18 cellular contexts compared by ENCODE assay signal in genomic region chr4:126269106-126269505, GRCh38.
DNase-seq lines count a peak whose midpoint lies in the region; ATAC-seq, FAIRE-seq and TF ChIP-seq lines count a peak whose summit lies in the region.
"Had no signal": no experiment of that assay in that cellular context is flagged by ENCODE, and none has a peak within 500 bp of the region (broad histone marks: within the 10 kb centered on the region; RNA-seq: fewer than 3 reads in every experiment).

No MANE protein-coding gene starts in this region.

- no peak overlapping the region for H3K4ac ChIP-seq in mesenchymal stem cell (ENCODE audit: low read depth in 1 of 2, low read length in 2 of 2)

- H4K91ac ChIP-seq in mesenchymal stem cell (ENCODE audit: low read length): no peak overlapping the region

- no peaks in the 10 kb centered on the region for H3K79me1 ChIP-seq in mesenchymal stem cell (replicated peaks; ENCODE audit: low read length, poor library complexity, severe bottlenecking)

- H2BK12ac ChIP-seq in mesenchymal stem cell (ENCODE audit: low read length in 2 of 2): no peak overlapping the region

- no peak overlapping the region for H3K23ac ChIP-seq in mesenchymal stem cell (ENCODE audit: low read length in 2 of 2)

- H3K4me1 ChIP-seq in astrocyte (ENCODE audit: insufficient read depth, low read length) (no peaks in the 10 kb centered on the region), gastroesophageal sphincter (no peaks in the 10 kb centered on the region), mesenchymal stem cell (ENCODE audit: control insufficient read depth, insufficient read depth, low read depth, low read length) (no peaks in the 10 kb centered on the region)
- H3K4me1 ChIP-seq: Peyer's patch had no signal

- no peaks in the 10 kb centered on the region for H3K79me2 ChIP-seq in astrocyte (ENCODE audit: insufficient read depth, low read length)

- H3K27ac ChIP-seq in astrocyte (ENCODE audit: low read depth, low read length) (no peak overlapping the region), gastroesophageal sphincter (no peak overlapping the region), mesenchymal stem cell (ENCODE audit: low read length, poor library complexity, severe bottlenecking) (no peak overlapping the region)
- H3K27ac ChIP-seq: Peyer's patch had no signal

- H2BK15ac ChIP-seq in mesenchymal stem cell (ENCODE audit: low read depth, poor library complexity, severe bottlenecking): no peak overlapping the region

- peak; percentile 51 for ATAC-seq in gastroesophageal sphincter
- ATAC-seq: K562 had no signal

- DNase-seq in AG10803 (ENCODE audit: low read depth) (peak; percentile 50), astrocyte (ENCODE audit: low read depth) (peak; percentile 45), mesenchymal stem cell (no peak), head of caudate nucleus (no peak), HK-2 (ENCODE audit: unreplicated experiment) (no peak), GOT3 (lab: John Stamatoyannopoulos, UW) (no peak)
- no peak for DNase-seq in activated T-cell treated with anti-CD3 and anti-CD28 coated beads, Interleukin-2, amount 50 U/mL, for 24 hours
- DNase-seq: COR-L47, HCEC 1CT, NCI-H1092 treated with DMSO at 0.1 percent for 48 hours, NCI-H1694 treated with DMSO at 0.1 percent for 48 hours, NCI-H446, NCI-H748 treated with DMSO at 0.1 percent for 48 hours, Peyer's patch, SIG-M5 had no signal

- H3K4me1 Mint-ChIP-seq in astrocyte (ENCODE audit: low read depth, unreplicated experiment): peaks cover 14% of the 10 kb centered on the region
- no peaks in the 10 kb centered on the region for H3K4me1 Mint-ChIP-seq in activated T-cell treated with anti-CD3 and anti-CD28 coated beads, Interleukin-2, amount 50 U/mL, for 24 hours (ENCODE audit: low read depth)
- H3K4me1 Mint-ChIP-seq: CD14-positive monocyte had no signal

- no peak for TF ChIP-seq EP300 in gastroesophageal sphincter (IDR thresholded peaks at IDR 0.05)

- no peak overlapping the region for H3K18ac ChIP-seq in mesenchymal stem cell (ENCODE audit: low read depth in 1 of 2, low read length in 2 of 2)

- H3K4me3 Mint-ChIP-seq in astrocyte (ENCODE audit: unreplicated experiment): no peak overlapping the region
- H3K4me3 Mint-ChIP-seq in activated T-cell treated with anti-CD3 and anti-CD28 coated beads, Interleukin-2, amount 50 U/mL, for 24 hours: no peak overlapping the region
- H3K4me3 Mint-ChIP-seq: CD14-positive monocyte had no signal

- H2AK5ac ChIP-seq in mesenchymal stem cell (ENCODE audit: low read length, severe bottlenecking): no peak overlapping the region

- H3K9ac ChIP-seq in astrocyte (ENCODE audit: low read length): no peak overlapping the region
- peak overlapping the region; percentile 16 for H3K9ac ChIP-seq in mesenchymal stem cell (ENCODE audit: low read length)

- H3K36me3 Mint-ChIP-seq in astrocyte (ENCODE audit: low read depth, unreplicated experiment): no peaks in the 10 kb centered on the region
- H3K36me3 Mint-ChIP-seq in activated T-cell treated with anti-CD3 and anti-CD28 coated beads, Interleukin-2, amount 50 U/mL, for 24 hours (ENCODE audit: low read depth): no peaks in the 10 kb centered on the region
- H3K36me3 Mint-ChIP-seq: CD14-positive monocyte had no signal

- no peak overlapping the region for H2BK120ac ChIP-seq in mesenchymal stem cell (ENCODE audit: low read depth, low read length)

- H4K8ac ChIP-seq in mesenchymal stem cell (ENCODE audit: low read length): no peak overlapping the region

- H3K27ac Mint-ChIP-seq in astrocyte (ENCODE audit: unreplicated experiment): no peak overlapping the region
- H3K27ac Mint-ChIP-seq in activated T-cell treated with anti-CD3 and anti-CD28 coated beads, Interleukin-2, amount 50 U/mL, for 24 hours: no peak overlapping the region
- H3K27ac Mint-ChIP-seq: CD14-positive monocyte had no signal

- no peak for TF ChIP-seq POLR2A in gastroesophageal sphincter (IDR thresholded peaks at IDR 0.05)

- no peak overlapping the region for H3K14ac ChIP-seq in mesenchymal stem cell (ENCODE audit: low read length in 2 of 2)

- intact Hi-C loops in head of caudate nucleus (cut with DNase I): no loop called here

- no peaks in the 10 kb centered on the region for H3K9me3 Mint-ChIP-seq in astrocyte (ENCODE audit: unreplicated experiment)
- H3K9me3 Mint-ChIP-seq in activated T-cell treated with anti-CD3 and anti-CD28 coated beads, Interleukin-2, amount 50 U/mL, for 24 hours: peaks cover 7% of the 10 kb centered on the region

- TF ChIP-seq CTCF in AG10803 (conservative IDR thresholded peaks at IDR 0.05; ENCODE audit: low read length) (no peak), astrocyte (IDR thresholded peaks at IDR 0.05; ENCODE audit: insufficient read depth, low read depth, low read length) (no peak), gastroesophageal sphincter (IDR thresholded peaks at IDR 0.05) (no peak)

- H3K36me3 ChIP-seq in astrocyte (ENCODE audit: insufficient read depth, low read length) (no peaks in the 10 kb centered on the region), gastroesophageal sphincter (no peaks in the 10 kb centered on the region), mesenchymal stem cell (ENCODE audit: control insufficient read depth in 1 of 2, insufficient read depth in 2 of 2, low read depth in 1 of 2, low read length in 2 of 2) (no peaks in the 10 kb centered on the region)
- H3K36me3 ChIP-seq: Peyer's patch had no signal

- H3K4me3 ChIP-seq in AG10803 (ENCODE audit: low read length): no peak overlapping the region
- no peak overlapping the region for H3K4me3 ChIP-seq in astrocyte (ENCODE audit: insufficient read depth, low read depth, low read length)
- no peak overlapping the region for H3K4me3 ChIP-seq in gastroesophageal sphincter
- no peak overlapping the region for H3K4me3 ChIP-seq in mesenchymal stem cell (ENCODE audit: insufficient read depth in 1 of 2, low read depth in 1 of 2, low read length in 2 of 2)
- H3K4me3 ChIP-seq: K562, Peyer's patch had no signal

- H3K4me2 ChIP-seq in astrocyte (ENCODE audit: low read length): no peak overlapping the region
- H3K4me2 ChIP-seq in mesenchymal stem cell (ENCODE audit: low read length, poor library complexity, severe bottlenecking): no peak overlapping the region

- H2AFZ ChIP-seq in astrocyte (ENCODE audit: low read depth, low read length) (no peak overlapping the region), mesenchymal stem cell (ENCODE audit: low read depth, low read length) (no peak overlapping the region)

- no peaks in the 10 kb centered on the region for H4K20me1 ChIP-seq in astrocyte (ENCODE audit: insufficient read depth, low read length)

- FAIRE-seq in astrocyte (lab: Jason Lieb, UNC): no peak
- FAIRE-seq: K562 had no signal

- H3K27me3 ChIP-seq in astrocyte (ENCODE audit: insufficient read depth, low read length) (no peaks in the 10 kb centered on the region), gastroesophageal sphincter (no peaks in the 10 kb centered on the region), mesenchymal stem cell (ENCODE audit: control insufficient read depth in 1 of 2, insufficient read depth in 1 of 2, low read length in 2 of 2) (no peaks in the 10 kb centered on the region)
- H3K27me3 ChIP-seq: Peyer's patch had no signal

- WGBS in gastroesophageal sphincter (ENCODE audit: low coverage in 1 of 2), 2 donors: 36 to 54% methylated on average over 4 to 6 of the region's 6 CpGs
- WGBS in mesenchymal stem cell: 83% methylated on average over 5 of the region's 6 CpGs

- no peak overlapping the region for H2BK5ac ChIP-seq in mesenchymal stem cell (ENCODE audit: low read depth, low read length, poor library complexity, severe bottlenecking)

- H3K9me3 ChIP-seq in astrocyte (ENCODE audit: insufficient read depth, low read depth, low read length) (no peaks in the 10 kb centered on the region), gastroesophageal sphincter (no peaks in the 10 kb centered on the region), mesenchymal stem cell (ENCODE audit: control insufficient read depth, low read length) (no peaks in the 10 kb centered on the region)
- H3K9me3 ChIP-seq: Peyer's patch had no signal

- no peaks in the 10 kb centered on the region for H3K27me3 Mint-ChIP-seq in astrocyte (ENCODE audit: low read depth, unreplicated experiment)
- H3K27me3 Mint-ChIP-seq in activated T-cell treated with anti-CD3 and anti-CD28 coated beads, Interleukin-2, amount 50 U/mL, for 24 hours: no peaks in the 10 kb centered on the region

Comparison
In these comparisons a context has a peak if more than half of its experiments do, and no peak if none do; other contexts are left out.
1. DNase-seq: peak in AG10803 (single experiment) and astrocyte (single experiment); none in mesenchymal stem cell (single experiment), head of caudate nucleus (0 of 42), HK-2 (single experiment), activated T-cell treated with anti-CD3 and anti-CD28 coated beads, Interleukin-2, amount 50 U/mL, for 24 hours (single experiment) and GOT3 (single experiment).